Comparison of ENCODE assay signal across 11 cellular contexts in genomic region chr5:106843812-106844416, GRCh38.
DNase-seq lines count a peak whose midpoint lies in the region; ATAC-seq, FAIRE-seq and TF ChIP-seq lines count a peak whose summit lies in the region.
"Had no signal": no experiment of that assay in that cellular context is flagged by ENCODE, and none has a peak within 500 bp of the region (broad histone marks: within the 10 kb centered on the region; RNA-seq: fewer than 3 reads in every experiment).

No MANE protein-coding gene starts in this region.

- H3K9me3 ChIP-seq in A549 (no peaks in the 10 kb centered on the region), fibroblast of lung (ENCODE audit: control insufficient read depth, insufficient read depth, low read depth, low read length) (no peaks in the 10 kb centered on the region), smooth muscle cell (replicated peaks; ENCODE audit: low read depth) (no peaks in the 10 kb centered on the region)

- peak overlapping the region; percentile 2; the same call in 1 of the 3 replicates for H3K4me2 ChIP-seq in A549
- H3K4me2 ChIP-seq in fibroblast of lung (ENCODE audit: extremely low read depth, insufficient read depth, low read length): no peak overlapping the region
- H3K4me2 ChIP-seq in smooth muscle cell: no peak overlapping the region

- H3K36me3 ChIP-seq in fibroblast of lung (ENCODE audit: control insufficient read depth, insufficient read depth, low read length) (no peaks in the 10 kb centered on the region), smooth muscle cell (ENCODE audit: low read depth) (no peaks in the 10 kb centered on the region)

- H3K9ac ChIP-seq in fibroblast of lung (ENCODE audit: insufficient read depth, low read length) (no peak overlapping the region), smooth muscle cell (ENCODE audit: low read depth) (no peak overlapping the region)

- peak in 1 of 2 experiments; percentile 42; a peak in 3 of 5 replicates for TF ChIP-seq RAD21 in A549 (conservative IDR thresholded peaks at IDR 0.05 in 1 of 2, IDR thresholded peaks at IDR 0.05 in 1 of 2)

- no peaks in the 10 kb centered on the region for H3F3A ChIP-seq in smooth muscle cell (ENCODE audit: low read depth)

- peak; percentile 12 to 43 for DNase-seq in A549 (ENCODE audit: low read depth in 1 of 2, low spot score in 1 of 2)
- peak; percentile 64 for DNase-seq in NCI-H69 (lab: John Stamatoyannopoulos, UW)
- peak; percentile 19 to 30 for DNase-seq in fibroblast of lung (ENCODE audit: low read depth in 2 of 2)
- DNase-seq in SHP77 treated with DMSO at 0.1 percent for 48 hours (lab: John Stamatoyannopoulos, UW): no peak
- no peak for DNase-seq in smooth muscle cell (lab: John Stamatoyannopoulos, UW; ENCODE audit: unreplicated experiment)
- DNase-seq: CD8-positive, alpha-beta memory T cell; stimulated activated CD4-positive, alpha-beta T cell treated with anti-CD3 and anti-CD28 coated beads, Interleukin-2, amount 100 ng/mL, for 24 hours had no signal

- CTCF ChIA-PET in A549 (lab: Yijun Ruan, JAX): interaction anchor here (0.7 to 1.6 kb wide), 2 partner anchors 11 to 550 kb away, joined by 3 to 6 read pairs; no protein-coding TSS in a partner anchor

- peak; percentile 16; the same call in 1 of the 3 replicates for TF ChIP-seq CTCF in A549 (IDR thresholded peaks at IDR 0.05)
- TF ChIP-seq CTCF in fibroblast of lung (conservative IDR thresholded peaks at IDR 0.05 in 1 of 2, IDR thresholded peaks at IDR 0.05 in 1 of 2; ENCODE audit: low read depth in 1 of 2, low read length in 2 of 2): peak in 1 of 2 donors; percentile 31
- no peak for TF ChIP-seq CTCF in smooth muscle cell (IDR thresholded peaks at IDR 0.05; ENCODE audit: borderline replicate concordance, insufficient read depth, poor library complexity, severe bottlenecking)

- no peak overlapping the region for H3K4me3 ChIP-seq in A549
- H3K4me3 ChIP-seq in fibroblast of lung (replicated peaks in 1 of 4; ENCODE audit: control extremely low read depth in 1 of 4, insufficient read depth in 1 of 4, low read depth in 3 of 4, low read length in 4 of 4): no peak overlapping the region
- H3K4me3 ChIP-seq in smooth muscle cell: no peak overlapping the region

- H3K79me2 ChIP-seq in fibroblast of lung (ENCODE audit: control insufficient read depth, insufficient read depth, low read length): no peaks in the 10 kb centered on the region
- no peaks in the 10 kb centered on the region for H3K79me2 ChIP-seq in smooth muscle cell (ENCODE audit: low read depth)

- POLR2A ChIA-PET in A549 (lab: Yijun Ruan, JAX): no interaction called here

- TF ChIP-seq EP300 in A549 (IDR thresholded peaks at IDR 0.05): no peak

- H3K27ac ChIP-seq in A549: no peak overlapping the region
- no peak overlapping the region for H3K27ac ChIP-seq in fibroblast of lung (ENCODE audit: insufficient read depth, low read length)
- no peak overlapping the region for H3K27ac ChIP-seq in smooth muscle cell (ENCODE audit: low read depth)

- no peak overlapping the region for H2AFZ ChIP-seq in fibroblast of lung (ENCODE audit: low read length)
- no peak overlapping the region for H2AFZ ChIP-seq in smooth muscle cell (ENCODE audit: low read depth)

- no peaks in the 10 kb centered on the region for H4K20me1 ChIP-seq in fibroblast of lung (ENCODE audit: control insufficient read depth, extremely low read depth, insufficient read depth, low read length)
- H4K20me1 ChIP-seq in smooth muscle cell (ENCODE audit: low read depth): no peaks in the 10 kb centered on the region

- no peak for TF ChIP-seq POLR2A in A549 (IDR thresholded peaks at IDR 0.05; ENCODE audit: low read length)

- ATAC-seq in A549 (peak; percentile 90 to 95), GM21360 (IDR thresholded peaks at IDR 0.05; ENCODE audit: unreplicated experiment) (peak; percentile 76), GM19023 (IDR thresholded peaks at IDR 0.05; ENCODE audit: unreplicated experiment) (no peak), HG03280 (IDR thresholded peaks at IDR 0.05; ENCODE audit: unreplicated experiment) (no peak)

- H3K4me1 ChIP-seq in A549: peaks cover 5% of the 10 kb centered on the region; the same call in 1 of the 3 replicates
- H3K4me1 ChIP-seq in fibroblast of lung (ENCODE audit: control insufficient read depth, extremely low read depth, insufficient read depth, low read length): no peaks in the 10 kb centered on the region
- H3K4me1 ChIP-seq in smooth muscle cell (ENCODE audit: low read depth): no peaks in the 10 kb centered on the region

- 62% methylated on average over 4 of the region's 4 CpGs for WGBS in A549 (ENCODE audit: missing lambda C conversion rate)
- WGBS in smooth muscle cell (ENCODE audit: low lambda C conversion rate): 83% methylated on average over 4 of the region's 4 CpGs

- peak; percentile 74 for FAIRE-seq in A549 (lab: Jason Lieb, UNC)
- FAIRE-seq: islet of Langerhans had no signal

- H3K27me3 ChIP-seq in fibroblast of lung (ENCODE audit: control insufficient read depth, insufficient read depth, low read length) (no peaks in the 10 kb centered on the region), smooth muscle cell (ENCODE audit: low read depth) (no peaks in the 10 kb centered on the region)

TF ChIP-seq in A549, 52 proteins besides CTCF, POLR2A, EP300 and RAD21:
- TF ChIP-seq EHMT2 (IDR thresholded peaks at IDR 0.05; ENCODE audit: low read depth): no peak
- TF ChIP-seq HMGXB4 (CRISPR knock-in tag; IDR thresholded peaks at IDR 0.05; ENCODE audit: borderline replicate concordance): no peak
- TF ChIP-seq MAZ (IDR thresholded peaks at IDR 0.05; ENCODE audit: borderline replicate concordance, low read depth, low read length): no peak
- no peak for TF ChIP-seq FOSL2 (IDR thresholded peaks at IDR 0.05)
- TF ChIP-seq FOSL2 (CRISPR knock-in tag; IDR thresholded peaks at IDR 0.05): no peak
- no peak for TF ChIP-seq TP53 (CRISPR knock-in tag; IDR thresholded peaks at IDR 0.05)
- no peak for TF ChIP-seq HDAC2 (IDR thresholded peaks at IDR 0.05)
- no peak for TF ChIP-seq CEBPB (IDR thresholded peaks at IDR 0.05)
- TF ChIP-seq CBX8 (IDR thresholded peaks at IDR 0.05): no peak
- TF ChIP-seq HOXB5 (CRISPR knock-in tag; IDR thresholded peaks at IDR 0.05): no peak
- no peak for TF ChIP-seq MYC (IDR thresholded peaks at IDR 0.05; ENCODE audit: borderline replicate concordance, low read length)
- TF ChIP-seq KDM5A (IDR thresholded peaks at IDR 0.05): no peak
- TF ChIP-seq NPAS2 (CRISPR knock-in tag; IDR thresholded peaks at IDR 0.05; ENCODE audit: borderline replicate concordance): no peak
- no peak for TF ChIP-seq FOXS1 (CRISPR knock-in tag; IDR thresholded peaks at IDR 0.05)
- TF ChIP-seq JUNB (IDR thresholded peaks at IDR 0.05): no peak

Comparison
In these comparisons a context has a peak if more than half of its experiments do, and no peak if none do; other contexts are left out.
1. ATAC-seq: peak in A549 (2 of 2) and GM21360 (single experiment); none in GM19023 (single experiment) and HG03280 (single experiment).
2. DNase-seq: peak in A549 (2 of 2), NCI-H69 (single experiment) and fibroblast of lung (2 of 2); none in SHP77 treated with DMSO at 0.1 percent for 48 hours (single experiment) and smooth muscle cell (single experiment).